In the genomic region with DNA sequence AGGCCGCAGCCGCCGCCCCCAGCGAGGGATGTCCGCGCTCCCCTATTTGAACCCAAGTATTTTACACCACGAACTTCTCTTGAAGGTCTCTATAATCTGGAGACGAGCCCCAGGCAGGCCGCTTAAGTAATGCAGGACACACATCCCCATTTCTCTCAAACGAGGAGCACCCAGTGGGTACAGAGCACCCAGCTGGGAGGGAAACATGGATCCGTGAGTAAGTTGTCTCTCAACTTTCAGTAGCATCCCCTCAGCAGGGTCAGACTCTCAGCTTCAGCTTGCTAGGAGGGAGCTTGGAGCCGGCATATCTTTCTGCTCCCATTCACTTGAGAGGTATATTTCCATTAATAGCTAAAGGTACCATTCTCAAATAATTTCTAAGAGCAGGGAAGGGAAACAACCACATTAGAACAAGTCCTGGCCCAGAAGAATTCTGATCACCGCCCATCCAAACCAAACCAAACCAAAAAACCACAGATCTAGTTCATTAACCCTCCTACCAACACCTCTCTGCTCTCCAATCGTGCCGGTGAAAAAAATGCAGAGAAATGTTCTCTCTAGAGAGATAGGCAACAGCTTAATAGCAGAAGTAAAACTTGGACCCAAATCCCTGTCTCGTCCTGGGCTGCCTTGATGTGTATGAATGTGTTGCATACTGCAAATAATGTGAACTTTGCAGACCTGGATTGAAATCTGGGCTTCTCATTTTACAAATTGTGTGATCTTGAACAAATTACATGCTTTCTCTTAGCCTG, we compare ENCODE assay signal across 8 cellular contexts. TPM values are rescaled to one million over a fixed set of nuclear protein-coding genes. Genes with fewer than 3 reads are reported as not detected.
DNase-seq lines count a peak whose midpoint lies in the region; ATAC-seq and TF ChIP-seq lines count a peak whose summit lies in the region.

No MANE protein-coding gene starts in this region.

- DNase-seq in GM06990 (ENCODE audit: extremely low read depth, insufficient read length): no peak
- peak; percentile 58 for DNase-seq in NCI-H748 (lab: John Stamatoyannopoulos, UW; ENCODE audit: unreplicated experiment)
- peak in 9 of 61 donors; percentile 12 to 50 (median 25) for DNase-seq in caudate nucleus (lab: John Stamatoyannopoulos, UW)
- DNase-seq in left colon: no peak
- peak; percentile 63 for DNase-seq in superior temporal gyrus (ENCODE audit: extremely low spot score)
- DNase-seq in cortex of kidney (lab: John Stamatoyannopoulos, UW): no peak
- DNase-seq in NCI-H446 (lab: John Stamatoyannopoulos, UW): no peak

- ATAC-seq in GM21737 (IDR thresholded peaks at IDR 0.05; ENCODE audit: unreplicated experiment) (peak; percentile 3), left colon (peak; percentile 4)

- H3K4me3 ChIP-seq in GM06990 (replicated peaks; ENCODE audit: low read depth, low read length): peak overlapping the region; percentile 84

- peak overlapping the region; percentile 47 for H3K27ac ChIP-seq in caudate nucleus (ENCODE audit: low read depth, low read length)

- intact Hi-C loops in left colon (cut with DNase I, micrococcal nuclease): no loop called here

- no peak for TF ChIP-seq CTCF in GM06990 (IDR thresholded peaks at IDR 0.05; ENCODE audit: insufficient read depth, low read length, poor library complexity, severe bottlenecking)

- H3K36me3 ChIP-seq in GM06990 (ENCODE audit: control insufficient read depth, insufficient read depth, low read length): no peaks in the 10 kb centered on the region

- no peaks in the 10 kb centered on the region for H3K27me3 ChIP-seq in GM06990 (replicated peaks; ENCODE audit: control insufficient read depth, insufficient read depth, low read length)

RNA-seq across cellular contexts. Expression of gene TDRD7, which starts 0.9 kb away (rescaled TPM):
- 10 to 100 TPM; 30.7 to 37.7 TPM for total RNA-seq in left colon

Comparison
In these comparisons a context has a peak if more than half of its experiments do, and no peak if none do; other contexts are left out.
1. DNase-seq: peak in NCI-H748 (single experiment) and superior temporal gyrus (single experiment); none in GM06990 (single experiment), left colon (0 of 2), cortex of kidney (single experiment) and NCI-H446 (0 of 2).